ENCODE assay signal across 9 cellular contexts in genomic region chr1:91891969-91892368, GRCh38. TPM values are rescaled to one million over a fixed set of nuclear protein-coding genes. Genes with fewer than 3 reads are reported as not detected.
A peak's percentile ranks its signal among the peaks of the same experiment; 100 is the strongest.
DNase-seq lines count a peak whose midpoint lies in the region; ATAC-seq and TF ChIP-seq lines count a peak whose summit lies in the region.
"Had no signal": no experiment of that assay in that cellular context is flagged by ENCODE, and none has a peak within 500 bp of the region (broad histone marks: within the 10 kb centered on the region; RNA-seq: fewer than 3 reads in every experiment).

No MANE protein-coding gene starts in this region.

- intact Hi-C loops in esophagus muscularis mucosa (cut with DNase I), result no loop called here

- H2BK5ac ChIP-seq in neuronal stem cell (ENCODE audit: low read length), result no peak overlapping the region

- H3K27me3 ChIP-seq in esophagus muscularis mucosa, result no peaks in the 10 kb centered on the region
- peaks cover 0 to 2% (median 0%) of the 10 kb centered on the region in 3 experiments for H3K27me3 ChIP-seq in neuronal stem cell (ENCODE audit: control insufficient read depth in 3 of 3, insufficient read depth in 3 of 3, low read depth in 1 of 3, low read length in 3 of 3)

- H4K8ac ChIP-seq in neuronal stem cell (ENCODE audit: low read depth, low read length), result no peak overlapping the region

- DNase-seq in ELF-1 (ENCODE audit: low read depth, low spot score) (peak; percentile 67), RPMI7951 (ENCODE audit: low read depth) (peak; percentile 66), esophagus muscularis mucosa (ENCODE audit: extremely low spot score) (no peak), neuronal stem cell (ENCODE audit: low spot score) (no peak), DMS53 (lab: John Stamatoyannopoulos, UW) (no peak), NCI-H1436 treated with DMSO at 0.1 percent for 48 hours (lab: John Stamatoyannopoulos, UW) (no peak), OCI-M1 (lab: John Stamatoyannopoulos, UW) (no peak)
- DNase-seq: activated CD4-positive, CD25-positive, alpha-beta regulatory T cell treated with anti-CD3 and anti-CD28 coated beads, Interleukin-2, amount 50 U/mL, for 72 hours had no signal

- no peak overlapping the region for H2BK15ac ChIP-seq in neuronal stem cell (ENCODE audit: low read length)

- H3K9me3 ChIP-seq in esophagus muscularis mucosa, result no peaks in the 10 kb centered on the region
- no peaks in the 10 kb centered on the region for H3K9me3 ChIP-seq in neuronal stem cell (replicated peaks in 1 of 2; ENCODE audit: control insufficient read depth in 2 of 2, insufficient read depth in 1 of 2, low read depth in 1 of 2, low read length in 2 of 2)

- no peak for TF ChIP-seq EP300 in esophagus muscularis mucosa (IDR thresholded peaks at IDR 0.05)

- H3K23ac ChIP-seq in neuronal stem cell (ENCODE audit: low read depth, low read length, poor library complexity), result no peak overlapping the region

- H3K4me3 ChIP-seq in esophagus muscularis mucosa (no peak overlapping the region), neuronal stem cell (ENCODE audit: low read length in 2 of 2) (no peak overlapping the region)

- TF ChIP-seq CTCF in esophagus muscularis mucosa (IDR thresholded peaks at IDR 0.05), result no peak

- no peak for TF ChIP-seq POLR2A in esophagus muscularis mucosa (IDR thresholded peaks at IDR 0.05; ENCODE audit: low read depth)

- H3K36me3 ChIP-seq in esophagus muscularis mucosa (no peaks in the 10 kb centered on the region), neuronal stem cell (replicated peaks in 1 of 2; ENCODE audit: control insufficient read depth in 2 of 2, insufficient read depth in 2 of 2, low read length in 2 of 2) (no peaks in the 10 kb centered on the region)

- no peak for ATAC-seq in HG03378 (IDR thresholded peaks at IDR 0.05; ENCODE audit: unreplicated experiment)

- no peak overlapping the region for H4K91ac ChIP-seq in neuronal stem cell (ENCODE audit: low read depth, low read length, poor library complexity)

- no peak overlapping the region for H3K9ac ChIP-seq in neuronal stem cell (ENCODE audit: low read depth, low read length, poor library complexity)

- H2AK5ac ChIP-seq in neuronal stem cell (ENCODE audit: low read depth, low read length), result no peak overlapping the region

- WGBS in esophagus muscularis mucosa, result 67% methylated on average over 1 of the region's 1 CpG
- no CpG with 5 or more reads among the region's 1 CpG for WGBS in neuronal stem cell (ENCODE audit: extremely low coverage in 2 of 2, insufficient read length in 2 of 2, insufficient replicate concordance in 1 of 2), 2 donors

- H3K4ac ChIP-seq in neuronal stem cell (ENCODE audit: low read length), result no peak overlapping the region

- no peak overlapping the region for H2BK120ac ChIP-seq in neuronal stem cell (ENCODE audit: low read depth, low read length)

- H3K4me1 ChIP-seq in esophagus muscularis mucosa (peaks cover 0 to 39% (median 37%) of the 10 kb centered on the region in 4 donors), neuronal stem cell (ENCODE audit: control insufficient read depth in 2 of 2, insufficient read depth in 1 of 2, low read depth in 1 of 2, low read length in 2 of 2) (peaks cover 0 to 4% of the 10 kb centered on the region in 2 donors)

- no peak overlapping the region for H2BK12ac ChIP-seq in neuronal stem cell (ENCODE audit: low read length)

- no peaks in the 10 kb centered on the region for H3K79me1 ChIP-seq in neuronal stem cell (ENCODE audit: low read depth, low read length)

- H3K27ac ChIP-seq in esophagus muscularis mucosa (replicated peaks in 1 of 4) (peak overlapping the region in 3 of 4 donors; percentile 18 to 76 (median 45)), neuronal stem cell (replicated peaks; ENCODE audit: low read length) (no peak overlapping the region)

- H3K14ac ChIP-seq in neuronal stem cell (ENCODE audit: low read length), result no peak overlapping the region

- H3K4me2 ChIP-seq in neuronal stem cell (ENCODE audit: insufficient read depth, low read length, poor library complexity, severe bottlenecking), result no peak overlapping the region

- peak overlapping the region; percentile 60 for H2AFZ ChIP-seq in neuronal stem cell (ENCODE audit: low read length)

- H3K18ac ChIP-seq in neuronal stem cell (ENCODE audit: low read length), result no peak overlapping the region

RNA-seq across cellular contexts. Expression of gene TGFBR3, which starts 6.0 kb away (rescaled TPM):
- total RNA-seq in RPMI7951 (2014; rRNA removed; shearing (Covaris generic)), result 4.5 and 7.3 TPM in 2 replicates
- 100 to 1,000 TPM; 176 to 262 (median 188) TPM for total RNA-seq in esophagus muscularis mucosa
- 5.3 TPM for polyA plus RNA-seq in neuronal stem cell (2013, experiment 1 of 2)
- polyA plus RNA-seq in neuronal stem cell (2013, experiment 2 of 2), result 5.1 TPM

RNA-seq across cellular contexts. Expression of gene BRDT, which starts 57.2 kb away (rescaled TPM):
- total RNA-seq in RPMI7951 (2014; rRNA removed; shearing (Covaris generic)), result not detected in 2 replicates
- not detected for total RNA-seq in esophagus muscularis mucosa
- polyA plus RNA-seq in neuronal stem cell (2013, experiment 1 of 2), result not detected
- polyA plus RNA-seq in neuronal stem cell (2013, experiment 2 of 2), result not detected

Comparison
In these comparisons a context has a peak if more than half of its experiments do, and no peak if none do; other contexts are left out.
1. DNase-seq: peak in ELF-1 (single experiment) and RPMI7951 (single experiment); none in esophagus muscularis mucosa (single experiment), neuronal stem cell (single experiment), DMS53 (single experiment), NCI-H1436 treated with DMSO at 0.1 percent for 48 hours (single experiment) and OCI-M1 (single experiment).
2. RNA of gene TGFBR3, which starts 6.0 kb away (total RNA-seq): 176 to 262 TPM in esophagus muscularis mucosa; 4.5 to 7.3 TPM in RPMI7951; every median in the first group is over 10 times any median in the second.